In the genomic region with DNA sequence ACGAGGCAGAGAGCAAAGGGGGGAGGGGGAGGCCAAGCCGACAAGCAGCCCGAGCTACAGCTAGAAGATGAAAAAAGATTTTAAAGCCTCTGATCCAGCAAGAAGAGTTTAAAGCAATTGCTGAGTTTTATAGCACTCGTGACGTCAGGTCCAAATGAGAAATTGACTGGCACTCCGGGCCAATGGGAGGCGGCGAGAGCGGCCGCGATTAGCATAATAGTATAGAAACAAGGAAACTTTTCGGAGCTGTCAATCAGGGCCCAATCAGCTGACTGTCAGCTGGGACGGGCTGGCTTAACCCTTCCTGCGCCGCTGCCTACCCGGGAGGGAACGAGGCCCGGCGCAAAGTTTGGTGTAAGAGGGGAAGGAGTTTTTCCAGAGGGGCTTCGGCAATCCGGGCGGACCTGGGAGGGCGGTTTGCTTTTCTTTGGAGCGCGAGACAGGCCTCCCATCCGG, we compare ENCODE assay signal across 8 cellular contexts. TPM values are rescaled to one million over a fixed set of nuclear protein-coding genes. Genes with fewer than 3 reads are reported as not detected.
DNase-seq lines count a peak whose midpoint lies in the region; TF ChIP-seq lines count a peak whose summit lies in the region.

A gene (minus strand): TSS at position 102 of the 456 bp plus-strand sequence. CDS start 835 bp downstream, outside the sequence.

- H3K9me3 ChIP-seq in HUES6 (ENCODE audit: control insufficient read depth, insufficient read depth, low read depth, low read length) = no peaks in the 10 kb centered on the region

- H3K27ac ChIP-seq in HUES6 (ENCODE audit: low read depth, low read length) = no peak within 1 kb of the TSS

- H3K4me1 ChIP-seq in HUES6 (ENCODE audit: control insufficient read depth, insufficient read depth, low read length) = 0 out of 2 replicates have a peak, but pooled peaks cover 2% of the 10 kb centered on the region

- H3K4me3 ChIP-seq in HUES6 (ENCODE audit: low read depth, low read length) = peak within 1 kb of the TSS; percentile 77
- peak within 1 kb of the TSS; percentile 39 for H3K4me3 ChIP-seq in fibroblast of mammary gland (ENCODE audit: control insufficient read depth, low read depth, low read length)

- DNase-seq in DMS114 treated with DMSO at 0.1 percent for 48 hours (lab: John Stamatoyannopoulos, UW; ENCODE audit: unreplicated experiment) (peak; percentile 92), RPMI8226 (peak; percentile 96), fibroblast of mammary gland (ENCODE audit: low read depth) (peak; percentile 64), myocyte (ENCODE audit: low read depth) (peak; percentile 95), amniotic stem cell (lab: John Stamatoyannopoulos, UW) (no peak)
- DNase-seq in activated effector memory CD4-positive, alpha-beta T cell treated with anti-CD3 and anti-CD28 coated beads, Interleukin-2, amount 50 U/mL, for 16 hours = peak; percentile 96
- peak; percentile 61 to 72 for DNase-seq in stimulated activated CD8-positive, alpha-beta memory T cell treated with anti-CD3 and anti-CD28 coated beads, Interleukin-4, amount 100 ng/mL, for 4 hours (ENCODE audit: low read depth in 2 of 2, low spot score in 1 of 2)

- H3K36me3 ChIP-seq in HUES6 (ENCODE audit: control insufficient read depth, insufficient read depth, low read length) = no peaks in the 10 kb centered on the region

- peak within 1 kb of the TSS; percentile 56 for H3K9ac ChIP-seq in HUES6 (ENCODE audit: low read length)

- H3K27me3 ChIP-seq in HUES6 (ENCODE audit: control insufficient read depth, insufficient read depth, low read length) = peaks cover 21% of the 10 kb centered on the region

- no peak for TF ChIP-seq CTCF in fibroblast of mammary gland (conservative IDR thresholded peaks at IDR 0.05; ENCODE audit: control insufficient read depth, insufficient read depth, low read depth, low read length)

RNA-seq across cellular contexts. Expression of the gene that starts here (rescaled TPM):
- total RNA-seq in myocyte = 24.5 and 28.6 TPM in 2 replicates
- polyA plus RNA-seq in myocyte (2012) = 9.7 TPM
